35 cellular contexts compared by ENCODE assay signal in genomic region chr17:81973432-81973831, GRCh38. TPM values are rescaled to one million over a fixed set of nuclear protein-coding genes. Genes with fewer than 3 reads are reported as not detected.
"Had no signal": no experiment of that assay in that cellular context is flagged by ENCODE, and none has a peak within 500 bp of the region (broad histone marks: within the 10 kb centered on the region; RNA-seq: fewer than 3 reads in every experiment).

No MANE protein-coding gene starts in this region.

- H3K79me2 ChIP-seq: parathyroid adenoma had no signal

- H3K9ac ChIP-seq: neural progenitor cell, parathyroid adenoma had no signal

- H3K36me3 ChIP-seq: neural progenitor cell, ovary, spleen, suprapubic skin, tibial artery, transverse colon, upper lobe of right lung, uterus had no signal

- H3K27ac Mint-ChIP-seq: naive thymus-derived CD8-positive, alpha-beta T cell; nephron; neural progenitor cell; progenitor cell of endocrine pancreas; stimulated activated memory B cell treated with anti-CD40 and anti-IgM and Interleukin-4, amounts not matched to agents 10 μg/mL and 1 μg/mL and 100 μg/mL, for 72 hours; stimulated activated naive CD8-positive, alpha-beta T cell treated with anti-CD3 and anti-CD28 coated beads, Interleukin-15, amount 100 ng/mL, for 72 hours; type B pancreatic cell had no signal

- ATAC-seq: naive thymus-derived CD8-positive, alpha-beta T cell; psoas muscle; right cardiac atrium; sciatic nerve; stimulated activated memory B cell treated with anti-CD40 and anti-IgM and Interleukin-4, amounts not matched to agents 10 μg/mL and 1 μg/mL and 100 μg/mL, for 72 hours; stimulated activated naive CD8-positive, alpha-beta T cell treated with anti-CD3 and anti-CD28 coated beads, Interleukin-15, amount 100 ng/mL, for 72 hours; stimulated activated naive CD8-positive, alpha-beta T cell treated with anti-CD3 and anti-CD28 coated beads, Interleukin-15, Interleukin-2, amounts not matched to agents 100 U/mL and 50 U/mL, for 24 hours; upper lobe of right lung had no signal

- H2AFZ ChIP-seq: neural progenitor cell, parathyroid adenoma had no signal

- H3K9me3 ChIP-seq: ovary, psoas muscle, suprapubic skin, testis, tibial artery, transverse colon, uterus had no signal

- H3K36me3 Mint-ChIP-seq: naive thymus-derived CD8-positive, alpha-beta T cell; neural progenitor cell; stimulated activated memory B cell treated with anti-CD40 and anti-IgM and Interleukin-4, amounts not matched to agents 10 μg/mL and 1 μg/mL and 100 μg/mL, for 72 hours; type B pancreatic cell had no signal

- H3K4me2 ChIP-seq: neural progenitor cell, smooth muscle cell had no signal

- H3K27me3 ChIP-seq: ovary, suprapubic skin, testis, upper lobe of right lung, uterus had no signal

- H3K27me3 Mint-ChIP-seq: stimulated activated memory B cell treated with anti-CD40 and anti-IgM and Interleukin-4, amounts not matched to agents 10 μg/mL and 1 μg/mL and 100 μg/mL, for 72 hours; stimulated activated naive CD8-positive, alpha-beta T cell treated with anti-CD3 and anti-CD28 coated beads, Interleukin-15, amount 100 ng/mL, for 72 hours; type B pancreatic cell had no signal

- H3K9me3 Mint-ChIP-seq: stimulated activated memory B cell treated with anti-CD40 and anti-IgM and Interleukin-4, amounts not matched to agents 10 μg/mL and 1 μg/mL and 100 μg/mL, for 72 hours; type B pancreatic cell had no signal

- DNase-seq: naive thymus-derived CD8-positive, alpha-beta T cell; occipital lobe; ovary; posterior cingulate gyrus; psoas muscle; right cardiac atrium; spleen; stimulated activated CD4-positive, alpha-beta T cell treated with anti-CD3 and anti-CD28 coated beads, Interleukin-12 subunit alpha, Interleukin-12 subunit beta, amount 100 ng/mL, for 4 hours; stimulated activated CD4-positive, alpha-beta T cell treated with anti-CD3 and anti-CD28 coated beads, Interleukin-1b, Interleukin-23, amount 100 ng/mL, for 48 hours; stimulated activated CD4-positive, alpha-beta T cell treated with anti-CD3 and anti-CD28 coated beads, Interleukin-4, amount 100 ng/mL, for 1 hour; stimulated activated CD4-positive, alpha-beta T cell treated with anti-CD3 and anti-CD28 coated beads, Interleukin-4, amount 100 ng/mL, for 4 hours; stimulated activated CD8-positive, alpha-beta memory T cell treated with anti-CD3 and anti-CD28 coated beads, Interleukin-4, amount 100 ng/mL, for 48 hours; stimulated activated naive CD4-positive, alpha-beta T cell; stimulated activated naive CD8-positive, alpha-beta T cell treated with anti-CD3 and anti-CD28 coated beads, Interleukin-15, amount 100 ng/mL, for 72 hours; stimulated activated naive CD8-positive, alpha-beta T cell treated with anti-CD3 and anti-CD28 coated beads, Interleukin-15, Interleukin-2, amounts not matched to agents 100 U/mL and 50 U/mL, for 24 hours; substantia nigra; testis; tibial artery; transverse colon; upper lobe of right lung; uterus had no signal

- H3K4me3 ChIP-seq: neural progenitor cell, ovary, psoas muscle, skin epidermis, smooth muscle cell, spleen, suprapubic skin, testis, tibial artery, transverse colon, upper lobe of right lung, uterus had no signal

- H3K4me3 Mint-ChIP-seq: naive thymus-derived CD8-positive, alpha-beta T cell; neural progenitor cell; stimulated activated memory B cell treated with anti-CD40 and anti-IgM and Interleukin-4, amounts not matched to agents 10 μg/mL and 1 μg/mL and 100 μg/mL, for 72 hours; stimulated activated naive CD8-positive, alpha-beta T cell treated with anti-CD3 and anti-CD28 coated beads, Interleukin-15, amount 100 ng/mL, for 72 hours; type B pancreatic cell had no signal

- H3K27ac ChIP-seq: neural progenitor cell, ovary, parathyroid adenoma, psoas muscle, skin epidermis, spleen, suprapubic skin, testis, tibial artery, transverse colon, upper lobe of right lung, uterus had no signal

RNA-seq across cellular contexts. Expression of gene NOTUM, which starts 12.4 kb away (rescaled TPM):
- total RNA-seq: naive thymus-derived CD8-positive, alpha-beta T cell; right cardiac atrium; sciatic nerve; transverse colon had no signal
- polyA plus RNA-seq: naive thymus-derived CD8-positive, alpha-beta T cell; neural cell had no signal

RNA-seq across cellular contexts. Expression of gene MYADML2, which starts 26.4 kb away (rescaled TPM):
- total RNA-seq: naive thymus-derived CD8-positive, alpha-beta T cell; osteoblast; ovary; progenitor cell of endocrine pancreas; renal cortical epithelial cell; sciatic nerve; smooth muscle cell; spleen; suprapubic skin; transverse colon; upper lobe of right lung; uterus had no signal
- polyA plus RNA-seq: naive thymus-derived CD8-positive, alpha-beta T cell; ovary; smooth muscle cell; spleen; urinary bladder had no signal
